29 cellular contexts compared by ENCODE assay signal in the genomic region with DNA sequence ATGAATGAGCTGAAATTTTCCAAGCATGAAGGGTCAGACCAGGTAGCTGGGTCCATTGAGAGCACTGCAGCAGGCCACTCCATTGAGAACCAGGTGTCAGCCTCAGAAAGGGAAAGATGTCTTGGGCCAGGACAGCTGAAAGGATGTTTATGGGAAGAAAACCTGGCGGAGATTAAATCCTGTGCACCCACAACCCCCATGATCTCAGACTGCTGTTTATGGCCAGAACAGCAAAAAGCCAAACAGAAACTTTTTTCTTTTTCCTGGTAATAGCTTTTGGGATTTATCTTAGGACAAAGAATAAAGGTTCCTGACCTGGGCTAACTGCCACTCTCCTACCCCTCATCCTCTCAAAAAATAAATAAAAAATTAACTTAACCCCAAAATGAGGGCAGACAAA.
"Had no signal": no experiment of that assay in that cellular context is flagged by ENCODE, and none has a peak within 500 bp of the region (broad histone marks: within the 10 kb centered on the region; RNA-seq: fewer than 3 reads in every experiment).

No MANE protein-coding gene starts in this region.

- H3K36me3 Mint-ChIP-seq: activated naive CD4-positive, alpha-beta T cell treated with anti-CD3 and anti-CD28 coated beads, Interleukin-2, amount 50 U/mL, for 24 hours; WTC11 had no signal

- H3K4me3 ChIP-seq: ascending aorta, body of pancreas, K562, SJSA1 had no signal

- H3K27me3 ChIP-seq: ascending aorta, body of pancreas, SJSA1 had no signal

- H3K27ac Mint-ChIP-seq: activated CD8-positive, alpha-beta T cell treated with anti-CD3 and anti-CD28 coated beads, Interleukin-2, amount 10 ng/mL, durations not matched to agents 7 days and 5 days; activated naive CD4-positive, alpha-beta T cell treated with anti-CD3 and anti-CD28 coated beads, Interleukin-2, amount 50 U/mL, for 24 hours; activated T-cell treated with anti-CD3 and anti-CD28 coated beads, Interleukin-2, amount 50 U/mL, for 24 hours; activated T-helper 1 cell treated with anti-CD3 and anti-CD28 coated beads, Interleukin-12 subunit alpha, Interleukin-12 subunit beta, Interleukin-2, Interleukin-4 antibody, amounts not matched to agents 30 ng/mL and 10 ng/mL and 1 ng/mL, durations not matched to agents 14 hours and 24 hours and 36 hours; T-helper 17 cell; WTC11 had no signal

- H3K36me3 ChIP-seq: ascending aorta, SJSA1 had no signal

- H3K4me1 ChIP-seq: body of pancreas had no signal

- H3K9me3 Mint-ChIP-seq: activated naive CD4-positive, alpha-beta T cell treated with anti-CD3 and anti-CD28 coated beads, Interleukin-2, amount 50 U/mL, for 24 hours; activated T-cell treated with anti-CD3 and anti-CD28 coated beads, Interleukin-2, amount 50 U/mL, for 24 hours; activated T-helper 1 cell treated with anti-CD3 and anti-CD28 coated beads, Interleukin-12 subunit alpha, Interleukin-12 subunit beta, Interleukin-2, Interleukin-4 antibody, amounts not matched to agents 30 ng/mL and 10 ng/mL and 1 ng/mL, durations not matched to agents 14 hours and 24 hours and 36 hours had no signal

- H3K27ac ChIP-seq: ascending aorta, body of pancreas, SJSA1 had no signal

- H3K27me3 Mint-ChIP-seq: activated T-cell treated with anti-CD3 and anti-CD28 coated beads, Interleukin-2, amount 50 U/mL, for 24 hours had no signal

- ATAC-seq: activated CD8-positive, alpha-beta T cell treated with anti-CD3 and anti-CD28 coated beads, Interleukin-2, amount 10 ng/mL, durations not matched to agents 7 days and 5 days; body of pancreas; K562; Panc1; SK-N-SH treated with all-trans-retinoic acid at 6 μM for 48 hours; T-helper 17 cell; WTC11 had no signal

- H3K4me3 Mint-ChIP-seq: activated CD8-positive, alpha-beta T cell treated with anti-CD3 and anti-CD28 coated beads, Interleukin-2, amount 10 ng/mL, durations not matched to agents 7 days and 5 days; activated naive CD4-positive, alpha-beta T cell treated with anti-CD3 and anti-CD28 coated beads, Interleukin-2, amount 50 U/mL, for 24 hours; activated T-cell treated with anti-CD3 and anti-CD28 coated beads, Interleukin-2, amount 50 U/mL, for 24 hours; activated T-helper 1 cell treated with anti-CD3 and anti-CD28 coated beads, Interleukin-12 subunit alpha, Interleukin-12 subunit beta, Interleukin-2, Interleukin-4 antibody, amounts not matched to agents 30 ng/mL and 10 ng/mL and 1 ng/mL, durations not matched to agents 14 hours and 24 hours and 36 hours; T-helper 17 cell; WTC11 had no signal

- FAIRE-seq: K562 had no signal

- H3K4me1 Mint-ChIP-seq: activated naive CD4-positive, alpha-beta T cell treated with anti-CD3 and anti-CD28 coated beads, Interleukin-2, amount 50 U/mL, for 24 hours; T-helper 17 cell had no signal

- H3K9me3 ChIP-seq: ascending aorta, body of pancreas had no signal

- DNase-seq: activated CD4-positive, alpha-beta T cell treated with anti-CD3 and anti-CD28 coated beads for 48 hours; activated CD4-positive, alpha-beta T cell treated with anti-CD3 and anti-CD28 coated beads, Interleukin-2, amount 50 U/mL, for 4 hours; activated CD4-positive, CD25-positive, alpha-beta regulatory T cell treated with anti-CD3 and anti-CD28 coated beads, Interleukin-2, amount 50 U/mL, for 72 hours; activated CD8-positive, alpha-beta T cell treated with anti-CD3 and anti-CD28 coated beads, Interleukin-2, amount 10 ng/mL, durations not matched to agents 7 days and 5 days; activated effector memory CD4-positive, alpha-beta T cell treated with Interleukin-2 at 50 U/mL for 16 hours; activated naive CD4-positive, alpha-beta T cell; activated T-cell treated with anti-CD3 and anti-CD28 coated beads, Interleukin-2, amount 50 U/mL, for 24 hours; body of pancreas; Kasumi-1; NCI-H1105 treated with DMSO at 0.1 percent for 48 hours; NCI-H1436 treated with DMSO at 0.1 percent for 48 hours; NCI-H187; NCI-H2081; NCI-H510A treated with DMSO at 0.1 percent for 48 hours; NCI-H69; NK-92 treated with Interleukin-12 subunit alpha and Interleukin-12 subunit beta, amount 100 ng/mL, for 24 hours; OCI-M1; RPMI8226; SHP77; T-helper 17 cell; T-helper 9 cell had no signal
